In the genomic region with DNA sequence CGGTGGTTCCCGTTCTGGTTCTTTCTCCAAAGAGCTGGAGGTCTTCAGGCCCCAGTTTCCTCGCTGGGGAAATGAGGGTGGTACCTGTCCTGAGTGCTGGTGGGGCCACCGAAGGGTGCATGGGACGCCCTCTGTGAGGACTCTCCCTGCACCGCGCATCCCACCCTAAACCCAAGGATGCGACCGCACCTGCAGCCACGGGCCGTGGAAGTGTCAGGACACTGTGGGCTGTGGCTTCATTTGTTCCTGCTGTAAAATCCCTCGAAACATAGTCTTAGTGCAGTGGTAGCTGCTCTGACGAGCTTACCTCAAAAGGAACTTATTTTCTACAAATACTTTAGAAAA, we compare ENCODE assay signal across 28 cellular contexts.
"Had no signal": no experiment of that assay in that cellular context is flagged by ENCODE, and none has a peak within 500 bp of the region (broad histone marks: within the 10 kb centered on the region; RNA-seq: fewer than 3 reads in every experiment).

No MANE protein-coding gene starts in this region.

- H3K9me3 ChIP-seq: prostate gland, testis, upper lobe of right lung had no signal

- H3K4me3 ChIP-seq: coronary artery, esophagus squamous epithelium, heart right ventricle, lung, neural progenitor cell, prostate gland, right atrium auricular region, sigmoid colon, testis, tibial nerve, upper lobe of right lung, uterus had no signal

- FAIRE-seq: endometrium, islet of Langerhans had no signal

- H3K27ac ChIP-seq: heart right ventricle, neural progenitor cell, prostate gland, right atrium auricular region, testis, upper lobe of right lung had no signal

- H3K4me2 ChIP-seq: neural progenitor cell had no signal

- DNase-seq: dermis blood vessel endothelial cell; effector memory CD8-positive, alpha-beta T cell; erythroblast; esophagus squamous epithelium; foreskin melanocyte; glutamatergic neuron; hippocampal formation; kidney glomerular epithelial cell; nucleus accumbens; stimulated activated CD4-positive, alpha-beta T cell treated with anti-CD3 and anti-CD28 coated beads, Interleukin-4, amount 100 ng/mL, for 4 hours; stimulated activated naive CD8-positive, alpha-beta T cell treated with anti-CD3 and anti-CD28 coated beads, Interleukin-15, Interleukin-2, amounts not matched to agents 100 U/mL and 50 U/mL, for 24 hours; substantia nigra; testis; uterus had no signal

- H3K4me3 Mint-ChIP-seq: effector memory CD8-positive, alpha-beta T cell; memory B cell; nephron; neural progenitor cell; stimulated activated memory B cell treated with anti-CD40 and anti-IgM and Interleukin-4, amounts not matched to agents 10 μg/mL and 1 μg/mL and 100 μg/mL, for 72 hours had no signal

- H3K4me1 Mint-ChIP-seq: memory B cell; stimulated activated memory B cell treated with anti-CD40 and anti-IgM and Interleukin-4, amounts not matched to agents 10 μg/mL and 1 μg/mL and 100 μg/mL, for 72 hours had no signal

- H3K4me1 ChIP-seq: neural progenitor cell, upper lobe of right lung had no signal

- H3K27me3 Mint-ChIP-seq: effector memory CD8-positive, alpha-beta T cell; memory B cell; stimulated activated memory B cell treated with anti-CD40 and anti-IgM and Interleukin-4, amounts not matched to agents 10 μg/mL and 1 μg/mL and 100 μg/mL, for 72 hours had no signal

- ATAC-seq: effector memory CD8-positive, alpha-beta T cell; heart right ventricle; stimulated activated memory B cell treated with anti-CD40 and anti-IgM and Interleukin-4, amounts not matched to agents 10 μg/mL and 1 μg/mL and 100 μg/mL, for 72 hours; stimulated activated naive CD8-positive, alpha-beta T cell treated with anti-CD3 and anti-CD28 coated beads, Interleukin-15, Interleukin-2, amounts not matched to agents 100 U/mL and 50 U/mL, for 24 hours; upper lobe of right lung had no signal

- H3K27ac Mint-ChIP-seq: effector memory CD8-positive, alpha-beta T cell; memory B cell; neural progenitor cell; stimulated activated memory B cell treated with anti-CD40 and anti-IgM and Interleukin-4, amounts not matched to agents 10 μg/mL and 1 μg/mL and 100 μg/mL, for 72 hours had no signal

- H3K27me3 ChIP-seq: esophagus squamous epithelium, heart right ventricle, neural progenitor cell, right atrium auricular region, sigmoid colon, testis, tibial nerve, upper lobe of right lung, uterus had no signal

- H3K36me3 ChIP-seq: neural progenitor cell, prostate gland, upper lobe of right lung, uterus had no signal

- H3K9ac ChIP-seq: neural progenitor cell had no signal
